In the genomic region with DNA sequence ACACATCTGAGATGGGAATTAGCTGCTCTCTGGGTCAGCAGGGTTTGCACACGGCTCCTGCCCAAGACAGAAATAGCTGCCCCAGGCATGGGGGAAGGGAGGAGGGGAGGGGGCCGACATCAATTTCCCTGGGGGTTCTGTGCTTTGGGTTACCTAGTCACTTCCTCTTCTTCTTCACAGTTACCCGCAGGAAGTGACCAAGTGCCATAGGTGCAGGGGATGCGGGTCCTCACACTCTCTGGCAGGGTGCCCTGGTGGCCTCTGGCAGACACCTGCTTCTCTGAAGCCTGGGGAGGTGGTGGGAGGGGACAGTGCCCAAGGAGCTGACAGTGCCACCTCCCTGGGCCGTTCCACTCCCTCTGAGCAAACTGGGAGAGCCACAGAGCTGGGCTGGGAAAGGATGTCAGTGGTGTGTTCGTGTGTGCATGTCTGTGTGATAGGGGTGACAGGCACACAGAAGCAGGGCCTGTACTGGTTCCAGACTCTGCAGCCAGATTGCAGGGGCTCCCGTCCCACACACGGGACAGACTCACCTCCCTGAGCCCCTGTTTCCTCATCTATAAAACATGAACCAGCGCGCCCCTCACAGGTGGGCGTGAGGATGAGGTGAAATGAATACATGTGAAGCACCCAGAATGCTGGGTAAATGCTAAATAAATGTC, we compare ENCODE assay signal across 10 cellular contexts. TPM values are rescaled to one million over a fixed set of nuclear protein-coding genes. Genes with fewer than 3 reads are reported as not detected.
DNase-seq lines count a peak whose midpoint lies in the region; ATAC-seq and TF ChIP-seq lines count a peak whose summit lies in the region.
"Had no signal": no experiment of that assay in that cellular context is flagged by ENCODE, and none has a peak within 500 bp of the region (broad histone marks: within the 10 kb centered on the region; RNA-seq: fewer than 3 reads in every experiment).

No MANE protein-coding gene starts in this region.

- peaks cover 19 to 29% (median 22%) of the 10 kb centered on the region in 3 donors for H3K4me1 Mint-ChIP-seq in IgD-negative memory B cell

- no peaks in the 10 kb centered on the region for H3K27me3 Mint-ChIP-seq in IgD-negative memory B cell

- H3K4me1 ChIP-seq in right atrium auricular region = peaks cover 0 to 13% of the 10 kb centered on the region in 2 donors

- peak overlapping the region; percentile 87 to 94 (median 90) for H3K27ac Mint-ChIP-seq in IgD-negative memory B cell

- H3K36me3 Mint-ChIP-seq in IgD-negative memory B cell = peaks cover 1% of the 10 kb centered on the region

- peak overlapping the region; percentile 11 to 93 (median 72) for H3K4me3 Mint-ChIP-seq in IgD-negative memory B cell

- H3K4me3 ChIP-seq in right atrium auricular region = no peak overlapping the region

- no peak for TF ChIP-seq CTCF in right atrium auricular region (IDR thresholded peaks at IDR 0.05)

- H3K27ac ChIP-seq in right atrium auricular region = no peak overlapping the region

- no peaks in the 10 kb centered on the region for H3K9me3 Mint-ChIP-seq in IgD-negative memory B cell

- H3K9me3 ChIP-seq in right atrium auricular region = no peaks in the 10 kb centered on the region

- no peaks in the 10 kb centered on the region for H3K27me3 ChIP-seq in right atrium auricular region

- ATAC-seq in Right ventricle myocardium inferior = peak; percentile 41
- peak; percentile 47 for ATAC-seq in stimulated activated naive CD8-positive, alpha-beta T cell treated with anti-CD3 and anti-CD28 coated beads, Interleukin-15, Interleukin-2, amounts not matched to agents 100 U/mL and 50 U/mL, for 24 hours
- no peak for ATAC-seq in GM19023 (IDR thresholded peaks at IDR 0.05; ENCODE audit: unreplicated experiment)

- no peaks in the 10 kb centered on the region for H3K36me3 ChIP-seq in right atrium auricular region

- intact Hi-C loops in Right ventricle myocardium inferior (cut with DNase I) = no loop called here

- no peak for DNase-seq in Right ventricle myocardium inferior (ENCODE audit: missing footprints)
- DNase-seq in right atrium auricular region (ENCODE audit: low spot score) = no peak
- peak; percentile 31 for DNase-seq in activated effector memory CD4-positive, alpha-beta T cell treated with Interleukin-2 at 50 U/mL for 16 hours
- DNase-seq in stimulated activated naive CD8-positive, alpha-beta T cell treated with anti-CD3 and anti-CD28 coated beads, Interleukin-15, Interleukin-2, amounts not matched to agents 100 U/mL and 50 U/mL, for 24 hours = peak; percentile 37
- no peak for DNase-seq in middle frontal gyrus (ENCODE audit: extremely low spot score, low spot score)
- DNase-seq in globus pallidus (ENCODE audit: low spot score) = no peak
- DNase-seq: DMS79 treated with DMSO at 0.1 percent for 48 hours, SHP77 treated with DMSO at 0.1 percent for 48 hours had no signal

RNA-seq across cellular contexts. Expression of a gene that starts 18.2 kb away (rescaled TPM):
- 0.32 TPM for total RNA-seq in Right ventricle myocardium inferior
- 1 to 10 TPM in 1 of 2 donors, under 1 TPM in 1; 0.74 to 2.5 TPM for total RNA-seq in right atrium auricular region
- polyA plus RNA-seq in IgD-negative memory B cell = 0.10 TPM

RNA-seq across cellular contexts. Expression of a gene that starts 22.4 kb away (rescaled TPM):
- total RNA-seq in Right ventricle myocardium inferior (6.9 TPM), right atrium auricular region (1 to 10 TPM; 2.2 to 7.3 TPM)
- polyA plus RNA-seq in IgD-negative memory B cell = 1,452 TPM

RNA-seq across cellular contexts. Expression of a gene that starts 35.9 kb away (rescaled TPM):
- total RNA-seq in Right ventricle myocardium inferior (not detected), right atrium auricular region (not detected)
- 2.0 TPM for polyA plus RNA-seq in IgD-negative memory B cell

RNA-seq across cellular contexts. Expression of a gene that starts 43.5 kb away (rescaled TPM):
- total RNA-seq in Right ventricle myocardium inferior (not detected), right atrium auricular region (not detected)
- polyA plus RNA-seq in IgD-negative memory B cell = not detected

RNA-seq across cellular contexts. Expression of a gene that starts 43.6 kb away (rescaled TPM):
- total RNA-seq in Right ventricle myocardium inferior (0.51 TPM), right atrium auricular region (under 1 TPM in 1 of 2 donors, not detected in 1; 0.08 TPM)
- 3.2 TPM for polyA plus RNA-seq in IgD-negative memory B cell

Comparison
In these comparisons a context has a peak if more than half of its experiments do, and no peak if none do; other contexts are left out.
1. DNase-seq: peak in activated effector memory CD4-positive, alpha-beta T cell treated with Interleukin-2 at 50 U/mL for 16 hours (single experiment) and stimulated activated naive CD8-positive, alpha-beta T cell treated with anti-CD3 and anti-CD28 coated beads, Interleukin-15, Interleukin-2, amounts not matched to agents 100 U/mL and 50 U/mL, for 24 hours (single experiment); none in Right ventricle myocardium inferior (single experiment), right atrium auricular region (single experiment), middle frontal gyrus (single experiment) and globus pallidus (single experiment).